Comparison of ENCODE assay signal across 1 cellular context in the genomic region with DNA sequence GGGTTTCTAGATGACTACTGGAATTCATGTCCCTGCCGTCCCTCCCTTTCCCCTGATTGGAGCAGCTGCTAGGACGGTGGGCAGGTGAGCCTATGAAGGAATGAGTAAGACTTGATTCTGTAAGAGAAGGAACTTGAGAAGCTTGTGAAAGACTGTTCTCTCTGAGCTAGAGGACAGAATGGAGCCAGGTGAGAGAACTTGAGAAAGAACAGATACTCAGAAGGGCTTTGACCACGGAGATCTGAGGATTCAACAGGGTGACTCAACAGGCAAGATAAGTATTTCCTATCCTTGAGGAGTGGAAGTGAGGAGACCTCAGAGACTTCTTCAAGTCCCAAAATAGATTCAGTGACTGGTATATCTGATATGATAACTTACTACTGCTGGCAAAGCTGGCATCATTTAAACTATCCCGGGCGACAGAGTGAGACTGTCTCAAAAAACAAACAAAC.
TF ChIP-seq lines count a peak whose summit lies in the region.

No MANE protein-coding gene starts in this region.

TF ChIP-seq in GM23338, 12 proteins besides CTCF, POLR2A, EP300 and RAD21 (continued from another document):
- TF ChIP-seq, protein P1, sequence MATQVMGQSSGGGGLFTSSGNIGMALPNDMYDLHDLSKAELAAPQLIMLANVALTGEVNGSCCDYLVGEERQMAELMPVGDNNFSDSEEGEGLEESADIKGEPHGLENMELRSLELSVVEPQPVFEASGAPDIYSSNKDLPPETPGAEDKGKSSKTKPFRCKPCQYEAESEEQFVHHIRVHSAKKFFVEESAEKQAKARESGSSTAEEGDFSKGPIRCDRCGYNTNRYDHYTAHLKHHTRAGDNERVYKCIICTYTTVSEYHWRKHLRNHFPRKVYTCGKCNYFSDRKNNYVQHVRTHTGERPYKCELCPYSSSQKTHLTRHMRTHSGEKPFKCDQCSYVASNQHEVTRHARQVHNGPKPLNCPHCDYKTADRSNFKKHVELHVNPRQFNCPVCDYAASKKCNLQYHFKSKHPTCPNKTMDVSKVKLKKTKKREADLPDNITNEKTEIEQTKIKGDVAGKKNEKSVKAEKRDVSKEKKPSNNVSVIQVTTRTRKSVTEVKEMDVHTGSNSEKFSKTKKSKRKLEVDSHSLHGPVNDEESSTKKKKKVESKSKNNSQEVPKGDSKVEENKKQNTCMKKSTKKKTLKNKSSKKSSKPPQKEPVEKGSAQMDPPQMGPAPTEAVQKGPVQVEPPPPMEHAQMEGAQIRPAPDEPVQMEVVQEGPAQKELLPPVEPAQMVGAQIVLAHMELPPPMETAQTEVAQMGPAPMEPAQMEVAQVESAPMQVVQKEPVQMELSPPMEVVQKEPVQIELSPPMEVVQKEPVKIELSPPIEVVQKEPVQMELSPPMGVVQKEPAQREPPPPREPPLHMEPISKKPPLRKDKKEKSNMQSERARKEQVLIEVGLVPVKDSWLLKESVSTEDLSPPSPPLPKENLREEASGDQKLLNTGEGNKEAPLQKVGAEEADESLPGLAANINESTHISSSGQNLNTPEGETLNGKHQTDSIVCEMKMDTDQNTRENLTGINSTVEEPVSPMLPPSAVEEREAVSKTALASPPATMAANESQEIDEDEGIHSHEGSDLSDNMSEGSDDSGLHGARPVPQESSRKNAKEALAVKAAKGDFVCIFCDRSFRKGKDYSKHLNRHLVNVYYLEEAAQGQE (IDR thresholded peaks at IDR 0.05; ENCODE audit: unreplicated experiment) = no peak
TF ChIP-seq in GM23338: peak in this region for 0.
